8 cellular contexts compared by ENCODE assay signal in genomic region chr2:189661957-189662321, GRCh38. TPM values are rescaled to one million over a fixed set of nuclear protein-coding genes. Genes with fewer than 3 reads are reported as not detected.
A peak's percentile ranks its signal among the peaks of the same experiment; 100 is the strongest.
DNase-seq lines count a peak whose midpoint lies in the region; ATAC-seq, FAIRE-seq and TF ChIP-seq lines count a peak whose summit lies in the region.

No MANE protein-coding gene starts in this region.

- ATAC-seq in A549 = peak in 1 of 2 experiments; percentile 4; a peak in 2 of 6 replicates
- ATAC-seq in T-cell (replicated peaks in 1 of 4) = no peak
- no peak for ATAC-seq in HG03159 (IDR thresholded peaks at IDR 0.05; ENCODE audit: unreplicated experiment)

- CTCF ChIA-PET in A549 (lab: Yijun Ruan, JAX) (interaction anchor here (0.5 to 6.3 kb wide), 12 partner anchors 11 to 409 kb away, joined by 3 to 72 read pairs (median 4); partner anchors contain the start of gene ANKAR), T-cell (lab: Charles Lee) (interaction anchor here (0.6 to 9.1 kb wide), 12 partner anchors 12 to 566 kb away, joined by 3 to 96 read pairs (median 8); partner anchors contain the start of genes ANKAR (in 2 of the 2) and OSGEPL1 (in 2 of the 2))

- no peaks in the 10 kb centered on the region for H3K27me3 Mint-ChIP-seq in T-cell

- TF ChIP-seq EP300 in A549 (IDR thresholded peaks at IDR 0.05) = no peak

- peak overlapping the region; percentile 78 for H3K4me3 ChIP-seq in A549
- peak overlapping the region; percentile 100 for H3K4me3 ChIP-seq in HFF-Myc (replicated peaks; ENCODE audit: low read depth, low read length)
- peak overlapping the region; percentile 75 to 96 (median 93) for H3K4me3 ChIP-seq in breast epithelium
- H3K4me3 ChIP-seq in mesodermal cell (ENCODE audit: extremely low read depth, insufficient read depth, low read length, poor library complexity, severe bottlenecking) = peak overlapping the region; percentile 87

- peak overlapping the region; percentile 88 to 93 for H3K27ac ChIP-seq in A549
- peak overlapping the region; percentile 93 to 96 for H3K27ac ChIP-seq in breast epithelium
- H3K27ac ChIP-seq in mesodermal cell (ENCODE audit: low read depth, low read length, severe bottlenecking) = no peak overlapping the region

- FAIRE-seq in A549 (lab: Jason Lieb, UNC) = no peak

- DNase-seq in A549 (ENCODE audit: low read depth in 1 of 2, low spot score in 1 of 2) (no peak), HFF-Myc (ENCODE audit: extremely low read depth, low read depth) (no peak), breast epithelium (ENCODE audit: low spot score in 2 of 2) (no peak), T-cell (no peak), GOT3 (lab: John Stamatoyannopoulos, UW) (no peak)
- DNase-seq in activated CD4-positive, alpha-beta T cell treated with anti-CD3 and anti-CD28 coated beads, Interleukin-2, amount 50 U/mL, for 1 hour = no peak

- no peaks in the 10 kb centered on the region for H3K9me3 Mint-ChIP-seq in T-cell

- H3K36me3 ChIP-seq in breast epithelium (no peaks in the 10 kb centered on the region), mesodermal cell (ENCODE audit: control insufficient read depth, insufficient read depth, low read length) (peaks cover 18% of the 10 kb centered on the region)

- no peak for TF ChIP-seq POLR2A in A549 (IDR thresholded peaks at IDR 0.05; ENCODE audit: low read length)
- TF ChIP-seq POLR2A in breast epithelium (IDR thresholded peaks at IDR 0.05) = no peak

- H3K27me3 ChIP-seq in breast epithelium = no peaks in the 10 kb centered on the region

- intact Hi-C loops in breast epithelium (cut with DNase I; ENCODE audit: low total_unique reads) = no loop called here

- POLR2A ChIA-PET in A549 (lab: Yijun Ruan, JAX) = no interaction called here
- POLR2A ChIA-PET in T-cell (lab: Charles Lee) = interaction anchor here (0.5 to 2.4 kb wide), 5 partner anchors 8 to 101 kb away, joined by 3 to 8 read pairs (median 4); partner anchors contain the start of genes ANKAR (in 1 of the 2) and OSGEPL1 (in 1 of the 2)

- peaks cover 13% of the 10 kb centered on the region for H3K4me1 ChIP-seq in A549
- peaks cover 0 to 6% of the 10 kb centered on the region in 2 donors for H3K4me1 ChIP-seq in breast epithelium
- peaks cover 22% of the 10 kb centered on the region for H3K4me1 ChIP-seq in mesodermal cell (ENCODE audit: control insufficient read depth, insufficient read depth, low read length, poor library complexity, severe bottlenecking)

- WGBS in A549 (ENCODE audit: missing lambda C conversion rate) = 15% methylated on average over 9 of the region's 9 CpGs
- 4 to 10% methylated on average over 5 to 6 of the region's 9 CpGs for WGBS in mesodermal cell (ENCODE audit: insufficient coverage in 2 of 2), 2 experiments

- peaks cover 16% of the 10 kb centered on the region for H3K36me3 Mint-ChIP-seq in T-cell

- H3K4me2 ChIP-seq in A549 = peak overlapping the region; percentile 87

- H3K27ac Mint-ChIP-seq in T-cell = no peak overlapping the region

- no peak for TF ChIP-seq RAD21 in A549 (conservative IDR thresholded peaks at IDR 0.05 in 1 of 2, IDR thresholded peaks at IDR 0.05 in 1 of 2)

- H3K4me1 Mint-ChIP-seq in T-cell = peaks cover 52 to 59% (median 54%) of the 10 kb centered on the region in 3 donors

- no peak for TF ChIP-seq CTCF in A549 (IDR thresholded peaks at IDR 0.05)
- no peak for TF ChIP-seq CTCF in HFF-Myc (IDR thresholded peaks at IDR 0.05; ENCODE audit: low read depth, low read length, missing control alignments)
- TF ChIP-seq CTCF in breast epithelium (IDR thresholded peaks at IDR 0.05) = no peak

- H3K9me3 ChIP-seq in A549 (no peaks in the 10 kb centered on the region), breast epithelium (no peaks in the 10 kb centered on the region), mesodermal cell (ENCODE audit: control insufficient read depth, low read length) (no peaks in the 10 kb centered on the region)

- no peak overlapping the region for H3K4me3 Mint-ChIP-seq in T-cell

TF ChIP-seq in A549, 52 proteins besides CTCF, POLR2A, EP300 and RAD21:
- TF ChIP-seq RNF2 (IDR thresholded peaks at IDR 0.05; ENCODE audit: borderline replicate concordance, low read depth) (no peak), KDM5A (IDR thresholded peaks at IDR 0.05) (no peak), E2F6 (IDR thresholded peaks at IDR 0.05; ENCODE audit: borderline replicate concordance, low read depth) (no peak), SREBF2 (IDR thresholded peaks at IDR 0.05) (no peak), ZC3H11A (IDR thresholded peaks at IDR 0.05) (no peak), JUNB (IDR thresholded peaks at IDR 0.05) (no peak), ZNF302 (CRISPR knock-in tag; IDR thresholded peaks at IDR 0.05) (no peak), CBX8 (IDR thresholded peaks at IDR 0.05) (no peak), FOSL2 (IDR thresholded peaks at IDR 0.05) (no peak), FOSL2 (CRISPR knock-in tag; IDR thresholded peaks at IDR 0.05) (no peak), CHD4 (IDR thresholded peaks at IDR 0.05; ENCODE audit: borderline replicate concordance) (no peak), RCOR1 (IDR thresholded peaks at IDR 0.05; ENCODE audit: low read depth, low read length) (no peak), JUN (IDR thresholded peaks at IDR 0.05) (no peak), MYC (IDR thresholded peaks at IDR 0.05; ENCODE audit: borderline replicate concordance, low read length) (no peak), HES2 (IDR thresholded peaks at IDR 0.05) (no peak), NR3C1 (IDR thresholded peaks at IDR 0.05) (no peak), CBX2 (IDR thresholded peaks at IDR 0.05; ENCODE audit: borderline replicate concordance, low read depth) (no peak)

RNA-seq across cellular contexts. Expression of gene ASNSD1, which starts 0.7 kb away (rescaled TPM):
- polyA plus RNA-seq in A549 (2011; rRNA removed) (47.7 and 69.0 TPM in 2 replicates), A549 (2017; fragmentation: RNase III; extraction: RNeasy Plus Mini Kit Qiagen cat#74134 plus additional on column Dnase treatment) (45.9 to 52.1 TPM (median 47.9 TPM) in 3 replicates)
- 13.8 and 15.4 TPM in 2 replicates for polyA plus RNA-seq in A549 (2012; cell fraction: cytosol; rRNA removed)
- 3.8 and 7.1 TPM in 2 replicates for polyA plus RNA-seq in A549 (2012; cell fraction: nucleus; rRNA removed)
- polyA minus RNA-seq in A549 (2011; rRNA and poly(A)+ RNA removed) = 10.5 and 12.0 TPM in 2 replicates
- total RNA-seq in breast epithelium (10 to 100 TPM; 48.0 to 65.6 (median 54.7) TPM), T-cell (10 to 100 TPM; 31.7 to 43.8 (median 35.9) TPM)
- polyA plus RNA-seq in mesodermal cell (2013, experiment 1 of 2) = 41.4 TPM
- 45.8 TPM for polyA plus RNA-seq in mesodermal cell (2013, experiment 2 of 2)

RNA-seq across cellular contexts. Expression of gene ANKAR, which starts 12.5 kb away (rescaled TPM):
- polyA plus RNA-seq in A549 (2011; rRNA removed) (3.1 and 4.8 TPM in 2 replicates), A549 (2017; fragmentation: RNase III; extraction: RNeasy Plus Mini Kit Qiagen cat#74134 plus additional on column Dnase treatment) (1.7 to 2.3 TPM (median 2.2 TPM) in 3 replicates)
- 0.70 and 1.1 TPM in 2 replicates for polyA plus RNA-seq in A549 (2012; cell fraction: cytosol; rRNA removed)
- 0.58 and 0.69 TPM in 2 replicates for polyA plus RNA-seq in A549 (2012; cell fraction: nucleus; rRNA removed)
- polyA minus RNA-seq in A549 (2011; rRNA and poly(A)+ RNA removed) = 3.3 and 4.4 TPM in 2 replicates
- total RNA-seq in breast epithelium (10 to 100 TPM; 11.5 to 22.1 (median 21.1) TPM), T-cell (10 to 100 TPM; 12.5 to 14.9 (median 12.9) TPM)
- polyA plus RNA-seq in mesodermal cell (2013, experiment 1 of 2) = 1.6 TPM
- polyA plus RNA-seq in mesodermal cell (2013, experiment 2 of 2) = 4.0 TPM
